8 cellular contexts compared by ENCODE assay signal in the genomic region with DNA sequence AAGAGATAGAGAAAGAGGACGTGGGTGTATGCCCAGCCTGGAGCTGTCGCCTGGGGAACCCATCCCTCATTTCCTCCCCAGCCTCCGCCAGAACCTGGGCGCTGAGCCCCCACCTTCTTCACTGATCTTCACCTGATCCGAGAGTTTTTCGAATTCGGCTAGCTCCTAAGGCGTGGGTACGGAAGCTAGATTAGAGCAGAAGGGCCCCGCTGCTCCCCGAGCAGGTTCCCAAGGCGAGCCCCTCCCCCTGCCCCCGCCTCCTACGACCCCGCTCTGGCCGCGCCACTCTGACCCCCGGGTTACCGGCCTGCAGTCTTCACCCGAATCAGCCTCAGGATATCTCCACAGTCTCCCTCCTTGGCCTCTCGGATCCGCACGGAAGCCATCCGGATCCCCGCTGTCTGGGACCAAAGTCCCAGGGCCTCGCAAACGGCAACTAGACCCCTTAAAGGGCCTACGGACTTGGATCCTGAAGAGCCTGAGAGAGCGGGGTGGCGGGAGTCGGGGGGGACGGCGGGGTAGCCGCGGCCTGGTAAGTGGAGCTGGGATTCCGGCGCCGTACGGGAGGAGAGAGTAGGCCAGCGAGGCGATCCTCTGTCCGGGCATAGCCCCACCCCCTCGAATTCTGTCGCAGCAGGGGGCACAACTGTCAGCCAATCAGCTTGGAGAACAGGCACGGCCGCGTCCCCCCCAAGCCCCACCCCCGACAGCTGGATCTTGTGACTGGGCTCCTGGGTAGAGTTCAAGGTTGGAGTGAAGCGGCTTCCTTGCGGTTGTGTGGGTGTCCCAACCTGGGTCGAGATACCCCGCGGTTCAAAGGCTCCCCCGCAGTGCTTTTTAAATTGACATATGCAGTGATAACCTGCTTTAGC. TPM values are rescaled to one million over a fixed set of nuclear protein-coding genes. Genes with fewer than 3 reads are reported as not detected.
A peak's percentile ranks its signal among the peaks of the same experiment; 100 is the strongest.
DNase-seq lines count a peak whose midpoint lies in the region; ATAC-seq and TF ChIP-seq lines count a peak whose summit lies in the region.

A gene (minus strand): TSS at position 572 of the 872 bp plus-strand sequence. CDS start 186 bp downstream, at position 386.

- no peaks in the 10 kb centered on the region for H3K27me3 Mint-ChIP-seq in natural killer cell treated with Interleukin-12 subunit alpha and Interleukin-12 subunit beta and Interleukin-15 and Interleukin-18, amount 100 ng/mL, for 72 hours

- no peaks in the 10 kb centered on the region for H3K36me3 Mint-ChIP-seq in natural killer cell treated with Interleukin-12 subunit alpha and Interleukin-12 subunit beta and Interleukin-15 and Interleukin-18, amount 100 ng/mL, for 72 hours

- ATAC-seq in GM21423 (IDR thresholded peaks at IDR 0.05; ENCODE audit: unreplicated experiment) = peak; percentile 94
- ATAC-seq in natural killer cell treated with Interleukin-12 subunit alpha and Interleukin-12 subunit beta and Interleukin-15 and Interleukin-18, amount 100 ng/mL, for 72 hours = peak; percentile 99

- H3K4me1 Mint-ChIP-seq in natural killer cell treated with Interleukin-12 subunit alpha and Interleukin-12 subunit beta and Interleukin-15 and Interleukin-18, amount 100 ng/mL, for 72 hours (ENCODE audit: low read depth in 2 of 2) = peaks cover 7 to 10% of the 10 kb centered on the region in 2 donors

- CTCF ChIA-PET in RWPE1 (lab: Yijun Ruan, JAX) = interaction anchor here (0.6 to 0.9 kb wide), 2 partner anchors 38 to 53 kb away, joined by 3 read pairs; no protein-coding TSS in a partner anchor

- peak within 1 kb of the TSS; percentile 50 to 86 for H3K27ac Mint-ChIP-seq in natural killer cell treated with Interleukin-12 subunit alpha and Interleukin-12 subunit beta and Interleukin-15 and Interleukin-18, amount 100 ng/mL, for 72 hours

- POLR2A ChIA-PET in RWPE1 (lab: Yijun Ruan, JAX; ENCODE audit: low non-redundant PET) = interaction anchor here (1.0 kb wide), 2 partner anchors 12 to 59 kb away, joined by 3 read pairs; no protein-coding TSS in a partner anchor

- H3K27ac ChIP-seq in RWPE1 = peak within 1 kb of the TSS; percentile 77

- in situ Hi-C loops in Caki2 (cut with HindIII; ENCODE audit: low pct_unique_long_range_greater_than_20kb, low sequenced_read_pairs) (no loop called here), KBM-7 (cut with MboI; ENCODE audit: low pct_unique_long_range_greater_than_20kb, low sequenced_read_pairs) (no loop called here)

- H3K4me3 Mint-ChIP-seq in natural killer cell treated with Interleukin-12 subunit alpha and Interleukin-12 subunit beta and Interleukin-15 and Interleukin-18, amount 100 ng/mL, for 72 hours = peak within 1 kb of the TSS; percentile 90

- H3K9me3 Mint-ChIP-seq in natural killer cell treated with Interleukin-12 subunit alpha and Interleukin-12 subunit beta and Interleukin-15 and Interleukin-18, amount 100 ng/mL, for 72 hours = no peaks in the 10 kb centered on the region

- peak within 1 kb of the TSS; percentile 88 for H3K4me3 ChIP-seq in fibroblast of the aortic adventitia (ENCODE audit: low read depth, low read length)

- peak; percentile 83 for DNase-seq in Caki2 (ENCODE audit: low read depth)
- peak; percentile 94 for DNase-seq in KBM-7
- peak; percentile 98 for DNase-seq in RWPE1 (ENCODE audit: low spot score)
- peak; percentile 76 for DNase-seq in activated effector memory CD4-positive, alpha-beta T cell treated with Interleukin-2 at 50 U/mL for 16 hours
- peak; percentile 95 for DNase-seq in fibroblast of the aortic adventitia (ENCODE audit: low read depth)
- peak; percentile 92 for DNase-seq in natural killer cell treated with Interleukin-12 subunit alpha and Interleukin-12 subunit beta and Interleukin-15 and Interleukin-18, amount 100 ng/mL, for 72 hours (ENCODE audit: low spot score)
- peak; percentile 89 for DNase-seq in stimulated activated naive CD4-positive, alpha-beta T cell treated with Interleukin-2 at 50 U/mL for 16 hours (lab: John Stamatoyannopoulos, UW)

- TF ChIP-seq CTCF in RWPE1 (conservative IDR thresholded peaks at IDR 0.05; ENCODE audit: low read depth) (no peak), fibroblast of the aortic adventitia (IDR thresholded peaks at IDR 0.05; ENCODE audit: insufficient read depth, low read length) (no peak)

RNA-seq across cellular contexts. Expression of the gene that starts here (rescaled TPM):
- total RNA-seq in Caki2 (2014; rRNA removed; shearing (Covaris generic); ENCODE audit: low replicate concordance) = 49.8 and 51.8 TPM in 2 replicates
- 34.5 and 82.2 TPM in 2 replicates for total RNA-seq in fibroblast of the aortic adventitia (ENCODE audit: low replicate concordance)
- total RNA-seq in natural killer cell treated with Interleukin-12 subunit alpha and Interleukin-12 subunit beta and Interleukin-15 and Interleukin-18, amount 100 ng/mL, for 72 hours = 10 to 100 TPM; 32.8 to 41.1 TPM

Comparison
In these comparisons a context has a peak if more than half of its experiments do, and no peak if none do; other contexts are left out.
1. Peak in every context shown above with its lines: DNase-seq, ATAC-seq, H3K4me3 ChIP-seq and H3K27ac ChIP-seq.